In genomic region chr14:95485222-95485819, GRCh38 we compare ENCODE assay signal across 23 cellular contexts. TPM values are rescaled to one million over a fixed set of nuclear protein-coding genes. Genes with fewer than 3 reads are reported as not detected.
A peak's percentile ranks its signal among the peaks of the same experiment; 100 is the strongest.
DNase-seq lines count a peak whose midpoint lies in the region; ATAC-seq, FAIRE-seq and TF ChIP-seq lines count a peak whose summit lies in the region.
"Had no signal": no experiment of that assay in that cellular context is flagged by ENCODE, and none has a peak within 500 bp of the region (broad histone marks: within the 10 kb centered on the region; RNA-seq: fewer than 3 reads in every experiment).

No MANE protein-coding gene starts in this region.

- peak overlapping the region; percentile 41; the same call in 1 of the 2 replicates for H4K8ac ChIP-seq in H1 (ENCODE audit: extremely low read depth, insufficient read depth, low read length)

- H3K9me3 ChIP-seq in H1 (ENCODE audit: insufficient read depth in 2 of 2, low read depth in 1 of 2, low read length in 1 of 2) = no peaks in the 10 kb centered on the region
- H3K9me3 ChIP-seq in PC-3 (ENCODE audit: low read length) = no peaks in the 10 kb centered on the region
- H3K9me3 ChIP-seq: prostate gland, transverse colon had no signal

- H3K23me2 ChIP-seq in H1 (ENCODE audit: low read depth, low read length) = no peaks in the 10 kb centered on the region

- no peak for TF ChIP-seq RAD21 in H1 (IDR thresholded peaks at IDR 0.05 in 1 of 2, conservative IDR thresholded peaks at IDR 0.05 in 1 of 2; ENCODE audit: low read depth in 2 of 2, low read length in 2 of 2)

- H3F3A ChIP-seq in GM23338 (replicated peaks; ENCODE audit: low read depth) (no peaks in the 10 kb centered on the region), PC-3 (ENCODE audit: low read length, unreplicated experiment) (no peaks in the 10 kb centered on the region)

- H4K5ac ChIP-seq in H1 (ENCODE audit: insufficient read length, low read depth, low read length) = no peak overlapping the region

- no peak overlapping the region for H2BK120ac ChIP-seq in H1 (replicated peaks; ENCODE audit: low read depth, low read length)

- no peak for TF ChIP-seq POLR2A in H1 (IDR thresholded peaks at IDR 0.05; ENCODE audit: control extremely low read depth in 1 of 2, low read depth in 2 of 2, low read length in 2 of 2)

- H3K79me1 ChIP-seq in H1 (ENCODE audit: low read depth, low read length) = no peaks in the 10 kb centered on the region

- CTCF ChIA-PET in H1 (lab: Charles Lee; ENCODE audit: partially characterized antibody) (interaction anchor here (0.6 to 5.0 kb wide), 5 partner anchors 11 to 43 kb away, joined by 3 to 18 read pairs (median 5); no protein-coding TSS in a partner anchor), PC-3 (lab: Charles Lee) (no interaction called here)

- H3K79me2 ChIP-seq in GM23338 (replicated peaks; ENCODE audit: insufficient read depth) (no peaks in the 10 kb centered on the region), H1 (ENCODE audit: control insufficient read depth in 1 of 2, insufficient read depth in 2 of 2, low read length in 2 of 2) (no peaks in the 10 kb centered on the region), PC-3 (ENCODE audit: low read length) (no peaks in the 10 kb centered on the region)

- no peak overlapping the region for H3K4ac ChIP-seq in H1 (replicated peaks; ENCODE audit: insufficient read length, low read depth, low read length)

- no peak overlapping the region for H2BK5ac ChIP-seq in H1 (ENCODE audit: low read depth, low read length)

- H4K20me1 ChIP-seq in GM23338 (replicated peaks; ENCODE audit: insufficient read depth) (no peaks in the 10 kb centered on the region), H1 (replicated peaks in 1 of 2; ENCODE audit: control insufficient read depth in 1 of 2, insufficient read depth in 2 of 2, low read length in 2 of 2) (no peaks in the 10 kb centered on the region), PC-3 (ENCODE audit: low read length) (no peaks in the 10 kb centered on the region)

- H3K4me2 ChIP-seq in GM23338 (no peak overlapping the region), H1 (ENCODE audit: insufficient read depth in 1 of 2, low read depth in 2 of 2, low read length in 2 of 2) (peak overlapping the region in 1 of 2 experiments; percentile 17; a peak in 1 of 4 replicates), PC-3 (ENCODE audit: low read length) (no peak overlapping the region)
- H3K4me2 ChIP-seq: smooth muscle cell had no signal

- WGBS in H1 (ENCODE audit: extremely low coverage in 1 of 2, insufficient coverage in 1 of 2, insufficient read length in 1 of 2, insufficient replicate concordance in 2 of 2, low coverage in 1 of 2, low lambda C conversion rate in 2 of 2, missing lambda C conversion rate in 1 of 2), 2 experiments = 60% methylated on average over 6 of the region's 7 CpGs; no CpG with 5 or more reads in 1 of the 2 experiments

- no peaks in the 10 kb centered on the region for H3K9me3 Mint-ChIP-seq in T-helper 1 cell treated with Interleukin-12 subunit alpha and Interleukin-12 subunit beta and Interleukin-4 antibody, amounts not matched to agents 30 μg/mL and 1 μg/mL, for 36 hours
- H3K9me3 Mint-ChIP-seq in GM23338 (no peaks in the 10 kb centered on the region), osteocyte (ENCODE audit: unreplicated experiment) (no peaks in the 10 kb centered on the region)

- no TSS peak for BruUV-seq in PC-3 (replicated peaks; lab: Mats Ljungman, UMichigan)

- H3K36me3 ChIP-seq in GM23338 (ENCODE audit: insufficient read depth) = no peaks in the 10 kb centered on the region
- H3K36me3 ChIP-seq in H1 (ENCODE audit: control insufficient read depth in 2 of 4, insufficient read depth in 4 of 4, low read length in 3 of 4) = no peaks in the 10 kb centered on the region
- H3K36me3 ChIP-seq in PC-3 (ENCODE audit: low read depth, low read length) = no peaks in the 10 kb centered on the region
- H3K36me3 ChIP-seq: prostate gland, transverse colon had no signal

- no peak overlapping the region for H3K14ac ChIP-seq in H1 (ENCODE audit: insufficient read length)

- H2BK12ac ChIP-seq in H1 (ENCODE audit: low read depth, low read length) = no peak overlapping the region

- no peak for FAIRE-seq in H1 (lab: Jason Lieb, UNC)
- FAIRE-seq: GM19239, HepG2 had no signal

- peaks cover 30% of the 10 kb centered on the region for H3K4me1 Mint-ChIP-seq in T-helper 1 cell treated with Interleukin-12 subunit alpha and Interleukin-12 subunit beta and Interleukin-4 antibody, amounts not matched to agents 30 μg/mL and 1 μg/mL, for 36 hours (ENCODE audit: low read depth)
- H3K4me1 Mint-ChIP-seq in GM23338 = peaks cover 24% of the 10 kb centered on the region
- H3K4me1 Mint-ChIP-seq in osteocyte (ENCODE audit: unreplicated experiment) = peaks cover 98% of the 10 kb centered on the region

- no peaks in the 10 kb centered on the region for H3K27me3 Mint-ChIP-seq in T-helper 1 cell treated with Interleukin-12 subunit alpha and Interleukin-12 subunit beta and Interleukin-4 antibody, amounts not matched to agents 30 μg/mL and 1 μg/mL, for 36 hours (ENCODE audit: low read depth)
- peaks cover 7% of the 10 kb centered on the region for H3K27me3 Mint-ChIP-seq in GM23338 (ENCODE audit: insufficient read depth, low read depth, poor library complexity)
- H3K27me3 Mint-ChIP-seq in osteocyte (ENCODE audit: unreplicated experiment) = no peaks in the 10 kb centered on the region

- POLR2A ChIA-PET in H1 (lab: Charles Lee; ENCODE audit: partially characterized antibody) = no interaction called here
- POLR2A ChIA-PET in PC-3 (lab: Charles Lee; ENCODE audit: unreplicated experiment) = no interaction called here

- H3K27ac ChIP-seq in GM23338 (ENCODE audit: low read depth) = no peak overlapping the region
- H3K27ac ChIP-seq in H1 (ENCODE audit: low read depth, low read length) = no peak overlapping the region
- no peak overlapping the region for H3K27ac ChIP-seq in PC-3 (ENCODE audit: low read length)
- H3K27ac ChIP-seq: 22Rv1, C4-2B, prostate gland had no signal

- H2AFZ ChIP-seq in GM23338 = 0 out of 2 replicates have a peak overlapping the region, but pooled peaks have one; percentile 11
- H2AFZ ChIP-seq in H1 (ENCODE audit: low read length) = peak overlapping the region; percentile 85; the same call in 1 of the 2 replicates
- H2AFZ ChIP-seq in PC-3 (ENCODE audit: low read length) = no peak overlapping the region

- no peak overlapping the region for H3K56ac ChIP-seq in H1 (replicated peaks; ENCODE audit: insufficient read length, low read depth, low read length)

- peaks cover 18% of the 10 kb centered on the region for H3K36me3 Mint-ChIP-seq in T-helper 1 cell treated with Interleukin-12 subunit alpha and Interleukin-12 subunit beta and Interleukin-4 antibody, amounts not matched to agents 30 μg/mL and 1 μg/mL, for 36 hours (ENCODE audit: low read depth)
- H3K36me3 Mint-ChIP-seq in GM23338 (ENCODE audit: low read depth) = no peaks in the 10 kb centered on the region
- H3K36me3 Mint-ChIP-seq in osteocyte (ENCODE audit: unreplicated experiment) = peaks cover 19% of the 10 kb centered on the region

- no peak overlapping the region for H3K23ac ChIP-seq in H1 (ENCODE audit: insufficient read length)

- intact Hi-C loops in PC-3 (cut with micrococcal nuclease) = loop anchor here (10.0 kb wide), 1 partner anchor 49 kb away; the partner anchor contains the start of gene GLRX5

- no peak overlapping the region for H3K18ac ChIP-seq in H1 (ENCODE audit: extremely low read depth, low read length)

- peak overlapping the region; percentile 55 for H3K27ac Mint-ChIP-seq in T-helper 1 cell treated with Interleukin-12 subunit alpha and Interleukin-12 subunit beta and Interleukin-4 antibody, amounts not matched to agents 30 μg/mL and 1 μg/mL, for 36 hours
- no peak overlapping the region for H3K27ac Mint-ChIP-seq in GM23338
- H3K27ac Mint-ChIP-seq in osteocyte (ENCODE audit: unreplicated experiment) = peak overlapping the region; percentile 98

- H3K4me3 ChIP-seq in GM23338 = no peak overlapping the region
- H3K4me3 ChIP-seq in H1 (ENCODE audit: extremely low read depth in 1 of 4, insufficient read depth in 2 of 4, low read depth in 3 of 4, low read length in 4 of 4) = no peak overlapping the region
- H3K4me3 ChIP-seq in PC-3 (ENCODE audit: low read length) = no peak overlapping the region
- H3K4me3 ChIP-seq: prostate gland, smooth muscle cell, transverse colon had no signal

- DNase-seq in T-helper 1 cell (no peak), GM23338 (ENCODE audit: low spot score) (peak; percentile 53), H1 (ENCODE audit: low read depth in 1 of 2, low spot score in 2 of 2) (no peak), osteocyte (ENCODE audit: extremely low spot score, unreplicated experiment) (no peak), PC-3 (no peak)
- DNase-seq: activated effector memory CD4-positive, alpha-beta T cell treated with anti-CD3 and anti-CD28 coated beads, Interleukin-2, amount 50 U/mL, for 16 hours; cortex of kidney; DND-41; foreskin melanocyte; MM.1S; NCI-H187; NK-92 treated with Interleukin-12 subunit alpha and Interleukin-12 subunit beta, amount 100 ng/mL, for 24 hours; SW 1271; transverse colon had no signal

- no peak for TF ChIP-seq EP300 in H1 (IDR thresholded peaks at IDR 0.05; ENCODE audit: borderline replicate concordance in 1 of 2, low read depth in 2 of 2, low read length in 2 of 2)

- H3K4me1 ChIP-seq in GM23338 (ENCODE audit: insufficient read depth) = no peaks in the 10 kb centered on the region; the same call in 1 of the 2 replicates
- peaks cover 0 to 13% (median 5%) of the 10 kb centered on the region in 4 experiments; a peak in 6 of 7 replicates for H3K4me1 ChIP-seq in H1 (replicated peaks in 1 of 4; ENCODE audit: control insufficient read depth in 3 of 4, insufficient read depth in 4 of 4, low read length in 3 of 4)
- peaks cover 19% of the 10 kb centered on the region for H3K4me1 ChIP-seq in PC-3 (ENCODE audit: insufficient read depth, low read length)
- H3K4me1 ChIP-seq: prostate gland had no signal

- no peak overlapping the region for H2BK15ac ChIP-seq in H1 (ENCODE audit: low read length)

- TF ChIP-seq CTCF in GM23338 (conservative IDR thresholded peaks at IDR 0.05; ENCODE audit: low read depth in 2 of 2) (no peak), H1 (IDR thresholded peaks at IDR 0.05; ENCODE audit: control extremely low read depth in 1 of 3, insufficient read depth in 1 of 3, low read depth in 1 of 3, low read length in 3 of 3) (no peak), osteocyte (IDR thresholded peaks at IDR 0.05) (no peak), PC-3 (conservative IDR thresholded peaks at IDR 0.05; ENCODE audit: low read depth, low read length) (no peak)

- no peak overlapping the region for H2AK5ac ChIP-seq in H1 (ENCODE audit: low read depth, low read length)

- no peak overlapping the region for H2BK20ac ChIP-seq in H1 (ENCODE audit: low read length)

- no peak overlapping the region for H3K4me3 Mint-ChIP-seq in T-helper 1 cell treated with Interleukin-12 subunit alpha and Interleukin-12 subunit beta and Interleukin-4 antibody, amounts not matched to agents 30 μg/mL and 1 μg/mL, for 36 hours
- H3K4me3 Mint-ChIP-seq in GM23338 = no peak overlapping the region
- H3K4me3 Mint-ChIP-seq in osteocyte (ENCODE audit: unreplicated experiment) = no peak overlapping the region

- H3K27me3 ChIP-seq in GM23338 (ENCODE audit: insufficient read depth) (no peaks in the 10 kb centered on the region), H1 (replicated peaks in 1 of 4; ENCODE audit: control insufficient read depth in 3 of 4, extremely low read depth in 1 of 4, insufficient read depth in 3 of 4, low read length in 3 of 4) (no peaks in the 10 kb centered on the region), PC-3 (ENCODE audit: low read length) (no peaks in the 10 kb centered on the region)
- H3K27me3 ChIP-seq: transverse colon had no signal

- H4K91ac ChIP-seq in H1 (replicated peaks; ENCODE audit: insufficient read length, low read length) = no peak overlapping the region

- H3K9ac ChIP-seq in H1 (replicated peaks in 1 of 4; ENCODE audit: extremely low read depth in 1 of 4, low read depth in 3 of 4, low read length in 3 of 4) (no peak overlapping the region), PC-3 (ENCODE audit: low read length) (no peak overlapping the region)

- ATAC-seq in GM23338 (peak; percentile 73), GM18511 (IDR thresholded peaks at IDR 0.05; ENCODE audit: unreplicated experiment) (no peak), PC-3 (no peak), HG02759 (IDR thresholded peaks at IDR 0.05; ENCODE audit: unreplicated experiment) (no peak)
- ATAC-seq: HepG2 had no signal

- no peaks in the 10 kb centered on the region for H3K9me2 ChIP-seq in GM23338 (ENCODE audit: insufficient read depth)
- no peaks in the 10 kb centered on the region for H3K9me2 ChIP-seq in PC-3 (replicated peaks; ENCODE audit: low read length)

RNA-seq across cellular contexts. Expression of gene SYNE3, which starts 31.1 kb away (rescaled TPM):
- total RNA-seq in GM23338 (2014; rRNA removed; shearing (Covaris generic)) = under 0.01 and 0.03 TPM in 2 replicates
- polyA plus RNA-seq in GM23338 (2016; fragmentation: Nextera tagmentation; extraction: Ambion mirVana) = 0.02 TPM in 1 of 2 replicates, not detected in the other
- total RNA-seq in H1 (2021; fragmentation: NEBNext Ultra II Directional; extraction: Animal tissue kit (Norgen Biotek cat#: 25700)) = 0.08 TPM in 1 of 2 replicates, not detected in the other
- under 0.01 and 0.02 TPM in 2 replicates for polyA plus RNA-seq in H1 (2011; rRNA removed)
- 0.01 TPM for polyA plus RNA-seq in H1 (2011; cell fraction: cytosol; rRNA removed)
- polyA plus RNA-seq in H1 (2011; cell fraction: nucleus; rRNA removed) = 0.07 TPM
- 0.03 to 0.08 TPM (median 0.07 TPM) in 3 of 4 replicates, not detected in the other for polyA plus RNA-seq in H1 (2012, experiment 1 of 2)
- not detected for polyA plus RNA-seq in H1 (2012, experiment 2 of 2)
- 0.02 TPM for polyA plus RNA-seq in H1 (2013, experiment 1 of 2)
- 0.06 TPM for polyA plus RNA-seq in H1 (2013, experiment 2 of 2)
- not detected in 2 replicates for polyA minus RNA-seq in H1 (2011; rRNA and poly(A)+ RNA removed)
- polyA minus RNA-seq in H1 (2011; cell fraction: cytosol; rRNA and poly(A)+ RNA removed) = 0.22 TPM
- polyA minus RNA-seq in H1 (2011; cell fraction: nucleus; rRNA and poly(A)+ RNA removed) = 0.10 TPM
- 105 and 114 TPM in 2 replicates for total RNA-seq in osteocyte
- total RNA-seq in PC-3 (2014; rRNA removed) = 1.2 and 3.5 TPM in 2 replicates

RNA-seq across cellular contexts. Expression of gene GLRX5, which starts 49.5 kb away (rescaled TPM):
- total RNA-seq in GM23338 (2014; rRNA removed; shearing (Covaris generic)) = 91.4 and 96.6 TPM in 2 replicates
- 130 and 135 TPM in 2 replicates for polyA plus RNA-seq in GM23338 (2016; fragmentation: Nextera tagmentation; extraction: Ambion mirVana)
- 84.8 and 88.8 TPM in 2 replicates for total RNA-seq in H1 (2021; fragmentation: NEBNext Ultra II Directional; extraction: Animal tissue kit (Norgen Biotek cat#: 25700))
- 43.9 and 70.1 TPM in 2 replicates for polyA plus RNA-seq in H1 (2011; rRNA removed)
- polyA plus RNA-seq in H1 (2011; cell fraction: cytosol; rRNA removed) = 63.6 TPM
- polyA plus RNA-seq in H1 (2011; cell fraction: nucleus; rRNA removed) = 15.0 TPM
- polyA plus RNA-seq in H1 (2012, experiment 1 of 2) = 60.3 to 76.3 TPM (median 63.3 TPM) in 4 replicates
- polyA plus RNA-seq in H1 (2012, experiment 2 of 2) = 93.9 TPM
- 55.0 TPM for polyA plus RNA-seq in H1 (2013, experiment 1 of 2)
- polyA plus RNA-seq in H1 (2013, experiment 2 of 2) = 58.1 TPM
- 16.3 and 16.7 TPM in 2 replicates for polyA minus RNA-seq in H1 (2011; rRNA and poly(A)+ RNA removed)
- polyA minus RNA-seq in H1 (2011; cell fraction: cytosol; rRNA and poly(A)+ RNA removed) = 27.7 TPM
- polyA minus RNA-seq in H1 (2011; cell fraction: nucleus; rRNA and poly(A)+ RNA removed) = 15.2 TPM
- 53.1 and 55.1 TPM in 2 replicates for total RNA-seq in osteocyte
- 60.0 and 64.3 TPM in 2 replicates for total RNA-seq in PC-3 (2014; rRNA removed)

Comparison
In these comparisons a context has a peak if more than half of its experiments do, and no peak if none do; other contexts are left out.
1. RNA of gene SYNE3, which starts 31.1 kb away (total RNA-seq): 105 to 114 TPM in osteocyte; 1.2 to 3.5 TPM in PC-3, 0.08 TPM in H1 and under 0.01 to 0.03 TPM in GM23338; every median in the first group is over 10 times any median in the second.